In the genomic region with DNA sequence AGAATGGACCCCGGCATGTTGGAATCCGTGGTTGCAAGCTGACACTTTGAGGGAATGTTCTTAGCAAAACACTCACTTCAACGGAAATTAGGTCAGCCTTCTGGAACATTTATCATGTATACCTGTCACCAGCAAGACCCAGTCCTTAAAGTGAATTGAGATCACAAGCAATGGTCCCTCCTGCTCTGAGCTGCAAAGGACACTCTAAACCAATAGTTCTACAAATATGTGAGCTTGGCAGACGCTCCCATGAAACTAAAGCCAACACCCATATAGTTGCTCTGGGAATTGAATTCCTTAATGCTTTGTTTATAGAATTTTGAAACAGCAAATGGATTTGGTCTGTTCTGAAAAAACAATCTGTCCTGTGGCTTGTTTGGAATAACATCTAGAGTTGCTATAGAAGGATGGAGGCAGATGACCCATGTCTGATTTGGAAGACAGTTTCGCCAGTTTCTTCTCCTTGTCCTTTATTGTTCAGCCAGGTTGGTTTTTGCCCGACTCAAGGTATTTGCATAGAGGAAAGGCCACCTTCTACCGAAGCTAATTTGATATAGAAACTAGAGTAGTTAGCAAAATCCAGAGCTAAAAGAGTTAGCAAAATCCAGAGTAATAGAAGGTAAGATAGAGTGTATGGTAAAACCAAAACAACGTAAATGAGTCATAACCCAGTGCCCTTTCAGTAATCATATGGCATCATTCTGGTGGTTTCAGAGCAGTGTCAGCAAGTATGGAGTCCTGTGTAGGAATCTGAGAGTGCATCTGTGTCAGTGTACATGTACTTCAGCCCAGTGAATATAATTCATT, we compare ENCODE assay signal across 8 cellular contexts.
DNase-seq lines count a peak whose midpoint lies in the region; ATAC-seq and TF ChIP-seq lines count a peak whose summit lies in the region.

No MANE protein-coding gene starts in this region.

- no peak overlapping the region for H3K4me3 ChIP-seq in adrenal gland

- intact Hi-C loops in adrenal gland (cut with DNase I) = no loop called here

- TF ChIP-seq POLR2A in adrenal gland (IDR thresholded peaks at IDR 0.05) = no peak

- H3K27me3 ChIP-seq in adrenal gland (no peaks in the 10 kb centered on the region), layer of hippocampus (ENCODE audit: control insufficient read depth, insufficient read depth, low read length) (no peaks in the 10 kb centered on the region)

- H3K4me1 ChIP-seq in adrenal gland (replicated peaks in 1 of 2) = peaks cover 4 to 22% of the 10 kb centered on the region in 2 donors

- no peak for TF ChIP-seq CTCF in adrenal gland (IDR thresholded peaks at IDR 0.05)

- no peaks in the 10 kb centered on the region for H3K9me3 ChIP-seq in adrenal gland (replicated peaks in 1 of 3)

- peak overlapping the region in 2 of 5 donors; percentile 44 to 76 for H3K27ac ChIP-seq in adrenal gland
- H3K27ac ChIP-seq in layer of hippocampus (ENCODE audit: low read depth, low read length) = peak overlapping the region; percentile 18

- 46 to 50% (median 47%) methylated on average over 8 of the region's 8 CpGs for WGBS in adrenal gland, 4 donors

- no peaks in the 10 kb centered on the region for H3K36me3 ChIP-seq in adrenal gland (replicated peaks in 1 of 2)

- DNase-seq in DMS53 (lab: John Stamatoyannopoulos, UW) (peak; percentile 56), adrenal gland (peak in 6 of 7 donors; percentile 12 to 61 (median 32)), NCI-H82 treated with DMSO at 0.1 percent for 48 hours (lab: John Stamatoyannopoulos, UW; ENCODE audit: unreplicated experiment) (no peak), putamen (ENCODE audit: low spot score) (no peak), ecto neural progenitor cell (ENCODE audit: low spot score) (no peak)

- ATAC-seq in GM19324 (IDR thresholded peaks at IDR 0.05; ENCODE audit: low FRiP score, unreplicated experiment) = peak; percentile 87
- ATAC-seq in HG03139 (IDR thresholded peaks at IDR 0.05; ENCODE audit: unreplicated experiment) = peak; percentile 100

Comparison
In these comparisons a context has a peak if more than half of its experiments do, and no peak if none do; other contexts are left out.
1. DNase-seq: peak in DMS53 (single experiment) and adrenal gland (6 of 7); none in NCI-H82 treated with DMSO at 0.1 percent for 48 hours (single experiment), putamen (single experiment) and ecto neural progenitor cell (single experiment).